27 cellular contexts compared by ENCODE assay signal in the genomic region with DNA sequence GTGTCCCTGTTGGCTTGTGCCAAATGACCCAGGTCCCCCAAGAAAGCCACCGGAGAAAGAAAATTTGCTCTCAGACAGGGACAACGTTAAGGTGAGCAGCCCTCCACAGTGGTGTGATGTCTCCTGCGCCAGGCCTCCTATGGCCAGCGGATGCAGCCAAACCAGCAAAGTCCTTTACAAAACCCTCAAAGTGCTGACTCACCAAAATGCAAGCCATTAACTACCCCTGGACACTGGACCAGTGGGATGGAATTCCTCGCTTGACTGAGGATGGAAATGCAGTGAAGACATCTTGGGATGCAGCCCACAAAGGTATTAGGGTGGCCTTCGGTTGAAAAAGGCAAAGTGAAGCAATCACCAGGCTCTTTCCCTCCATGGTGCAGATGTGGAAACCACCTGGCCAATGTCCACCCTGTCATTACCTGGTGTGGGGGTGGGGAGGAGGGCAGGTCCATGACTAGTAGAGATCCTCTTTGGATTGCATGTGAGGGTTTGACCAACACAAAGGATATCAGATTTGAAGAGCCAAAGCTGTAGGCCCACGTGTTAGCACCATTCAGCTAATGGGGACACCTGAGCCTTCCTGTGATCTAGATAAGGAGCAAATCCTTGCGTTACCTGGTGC.
"Had no signal": no experiment of that assay in that cellular context is flagged by ENCODE, and none has a peak within 500 bp of the region (broad histone marks: within the 10 kb centered on the region; RNA-seq: fewer than 3 reads in every experiment).

No MANE protein-coding gene starts in this region.

- H2AFZ ChIP-seq: neural progenitor cell had no signal

- H3K36me3 Mint-ChIP-seq: mesothelial cell of epicardium; naive B cell; natural killer cell; neural progenitor cell; stimulated activated effector memory CD8-positive, alpha-beta T cell treated with anti-CD3 and anti-CD28 coated beads, Interleukin-12 subunit alpha, Interleukin-12 subunit beta, amount 100 ng/mL, for 72 hours had no signal

- H3K4me2 ChIP-seq: neural progenitor cell had no signal

- H3K27me3 ChIP-seq: neural progenitor cell, ovary, tibial artery, upper lobe of right lung had no signal

- H3K9me3 ChIP-seq: heart left ventricle, left lung, ovary, prostate gland, sigmoid colon, spleen, suprapubic skin, thoracic aorta, tibial artery, upper lobe of right lung had no signal

- H3K9me3 Mint-ChIP-seq: mesothelial cell of epicardium; naive B cell; natural killer cell; nephron progenitor cell; neural progenitor cell; stimulated activated effector memory CD8-positive, alpha-beta T cell treated with anti-CD3 and anti-CD28 coated beads, Interleukin-12 subunit alpha, Interleukin-12 subunit beta, amount 100 ng/mL, for 72 hours; stimulated activated naive CD8-positive, alpha-beta T cell treated with anti-CD3 and anti-CD28 coated beads, Interleukin-15, Interleukin-2, amounts not matched to agents 100 ng/mL and 50 ng/mL, for 24 hours had no signal

- FAIRE-seq: small intestine, urothelium cell line had no signal

- H3K36me3 ChIP-seq: heart left ventricle, left lung, neural progenitor cell, ovary, prostate gland, sigmoid colon, spleen, suprapubic skin, thoracic aorta, tibial artery, upper lobe of right lung had no signal

- H3K4me1 Mint-ChIP-seq: mesothelial cell of epicardium; naive B cell; natural killer cell; stimulated activated effector memory CD8-positive, alpha-beta T cell treated with anti-CD3 and anti-CD28 coated beads, Interleukin-12 subunit alpha, Interleukin-12 subunit beta, amount 100 ng/mL, for 72 hours had no signal

- H3K4me3 ChIP-seq: heart left ventricle, left lung, lung, neural progenitor cell, ovary, prostate gland, sigmoid colon, spleen, suprapubic skin, thoracic aorta, tibial artery, upper lobe of right lung had no signal

- H3K27ac ChIP-seq: heart left ventricle, left lung, neural progenitor cell, ovary, prostate gland, sigmoid colon, spleen, suprapubic skin, thoracic aorta, tibial artery, upper lobe of right lung had no signal

- H3K4me1 ChIP-seq: heart left ventricle, left lung, neural progenitor cell, prostate gland, sigmoid colon, spleen, suprapubic skin, tibial artery, upper lobe of right lung had no signal

- H3K9ac ChIP-seq: neural progenitor cell had no signal

- ATAC-seq: heart left ventricle; left cardiac atrium; left lung; natural killer cell; right cardiac atrium; stimulated activated effector memory CD8-positive, alpha-beta T cell treated with anti-CD3 and anti-CD28 coated beads, Interleukin-12 subunit alpha, Interleukin-12 subunit beta, amount 100 ng/mL, for 72 hours; upper lobe of right lung had no signal

- H3K4me3 Mint-ChIP-seq: mesothelial cell of epicardium; naive B cell; natural killer cell; nephron progenitor cell; neural progenitor cell; stimulated activated effector memory CD8-positive, alpha-beta T cell treated with anti-CD3 and anti-CD28 coated beads, Interleukin-12 subunit alpha, Interleukin-12 subunit beta, amount 100 ng/mL, for 72 hours; stimulated activated naive CD8-positive, alpha-beta T cell treated with anti-CD3 and anti-CD28 coated beads, Interleukin-15, Interleukin-2, amounts not matched to agents 100 ng/mL and 50 ng/mL, for 24 hours had no signal

- DNase-seq: heart left ventricle; islet precursor cell; left cardiac atrium; left lung; naive B cell; natural killer cell; nephron progenitor cell; ovary; retina; right cardiac atrium; sigmoid colon; small intestine; spleen; stimulated activated CD4-positive, alpha-beta T cell treated with anti-CD3 and anti-CD28 coated beads, Interleukin-4, amount 100 ng/mL, for 24 hours; stimulated activated naive CD4-positive, alpha-beta T cell; tibial artery; trophoblast cell; upper lobe of right lung had no signal

- H3K27ac Mint-ChIP-seq: mesothelial cell of epicardium; naive B cell; natural killer cell; nephron progenitor cell; neural progenitor cell; stimulated activated effector memory CD8-positive, alpha-beta T cell treated with anti-CD3 and anti-CD28 coated beads, Interleukin-12 subunit alpha, Interleukin-12 subunit beta, amount 100 ng/mL, for 72 hours; stimulated activated naive CD8-positive, alpha-beta T cell treated with anti-CD3 and anti-CD28 coated beads, Interleukin-15, Interleukin-2, amounts not matched to agents 100 ng/mL and 50 ng/mL, for 24 hours had no signal
